ENCODE assay signal across 8 cellular contexts in genomic region chr2:1707771-1708351, GRCh38. TPM values are rescaled to one million over a fixed set of nuclear protein-coding genes. Genes with fewer than 3 reads are reported as not detected.
DNase-seq lines count a peak whose midpoint lies in the region; ATAC-seq and TF ChIP-seq lines count a peak whose summit lies in the region.

No MANE protein-coding gene starts in this region.

- ATAC-seq in memory B cell (ENCODE audit: low read depth) (no peak), GM18861 (IDR thresholded peaks at IDR 0.05; ENCODE audit: unreplicated experiment) (no peak), GM21717 (IDR thresholded peaks at IDR 0.05; ENCODE audit: unreplicated experiment) (no peak)

- peak overlapping the region; percentile 31 for H3K4me3 Mint-ChIP-seq in chondrocyte (ENCODE audit: unreplicated experiment)
- peak overlapping the region; percentile 9 for H3K4me3 Mint-ChIP-seq in memory B cell

- H3K4me1 Mint-ChIP-seq in chondrocyte (ENCODE audit: low read depth), result peaks cover 55% of the 10 kb centered on the region
- peaks cover 4% of the 10 kb centered on the region for H3K4me1 Mint-ChIP-seq in memory B cell

- H3K27ac Mint-ChIP-seq in chondrocyte (ENCODE audit: unreplicated experiment), result peak overlapping the region; percentile 82
- no peak overlapping the region for H3K27ac Mint-ChIP-seq in memory B cell

- H3K36me3 Mint-ChIP-seq in chondrocyte (ENCODE audit: low read depth), result no peaks in the 10 kb centered on the region
- H3K36me3 Mint-ChIP-seq in memory B cell, result no peaks in the 10 kb centered on the region

- TF ChIP-seq CTCF in AG09319 (IDR thresholded peaks at IDR 0.05; ENCODE audit: low read depth, low read length) (no peak), chondrocyte (IDR thresholded peaks at IDR 0.05) (no peak)

- DNase-seq in AG09319 (ENCODE audit: extremely low read depth, low read depth) (peak; percentile 67), NCI-H2029 treated with DMSO at 0.1 percent for 48 hours (lab: John Stamatoyannopoulos, UW) (peak; percentile 42), chondrocyte (ENCODE audit: low spot score) (no peak), memory B cell (ENCODE audit: low spot score in 2 of 2) (no peak), DMS114 treated with DMSO at 0.1 percent for 48 hours (lab: John Stamatoyannopoulos, UW; ENCODE audit: unreplicated experiment) (no peak), NCI-H82 (lab: John Stamatoyannopoulos, UW) (no peak)

- H3K27me3 Mint-ChIP-seq in chondrocyte (ENCODE audit: low read depth) (no peaks in the 10 kb centered on the region), memory B cell (peaks cover 4% of the 10 kb centered on the region)

- no peaks in the 10 kb centered on the region for H3K9me3 Mint-ChIP-seq in chondrocyte (ENCODE audit: low read depth)
- no peaks in the 10 kb centered on the region for H3K9me3 Mint-ChIP-seq in memory B cell

RNA-seq across cellular contexts. Expression of gene PXDN, which starts 36.5 kb away (rescaled TPM):
- total RNA-seq in chondrocyte, result 499 to 576 TPM (median 571 TPM) in 3 replicates

Comparison
In these comparisons a context has a peak if more than half of its experiments do, and no peak if none do; other contexts are left out.
1. DNase-seq: peak in AG09319 (single experiment) and NCI-H2029 treated with DMSO at 0.1 percent for 48 hours (single experiment); none in chondrocyte (single experiment), memory B cell (0 of 2), DMS114 treated with DMSO at 0.1 percent for 48 hours (single experiment) and NCI-H82 (single experiment).